Comparison of ENCODE assay signal across 1 cellular context in the genomic region with DNA sequence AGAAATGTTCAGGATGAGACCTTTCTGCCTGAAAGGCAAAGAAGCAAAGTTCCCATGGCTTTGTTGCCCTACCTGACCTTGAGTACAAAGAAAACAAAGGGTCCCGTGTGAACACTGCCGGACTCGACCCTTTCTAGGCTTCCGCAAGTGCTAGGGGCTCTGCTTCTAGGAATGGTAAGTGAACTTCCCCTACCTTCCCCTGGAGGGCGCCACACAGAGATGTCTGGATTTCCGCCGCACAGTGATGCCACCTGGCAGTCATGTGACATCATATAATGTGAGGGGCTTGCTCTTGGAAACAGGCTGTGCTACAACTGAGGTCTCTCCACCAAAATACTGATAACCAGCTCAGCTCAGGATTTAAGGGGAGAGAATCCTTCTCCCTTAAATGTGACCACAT.
TF ChIP-seq lines count a peak whose summit lies in the region.

No MANE protein-coding gene starts in this region.

TF ChIP-seq in K562, 482 proteins besides CTCF, POLR2A, EP300 and RAD21 (continued from another document):
- TF ChIP-seq, protein P1, sequence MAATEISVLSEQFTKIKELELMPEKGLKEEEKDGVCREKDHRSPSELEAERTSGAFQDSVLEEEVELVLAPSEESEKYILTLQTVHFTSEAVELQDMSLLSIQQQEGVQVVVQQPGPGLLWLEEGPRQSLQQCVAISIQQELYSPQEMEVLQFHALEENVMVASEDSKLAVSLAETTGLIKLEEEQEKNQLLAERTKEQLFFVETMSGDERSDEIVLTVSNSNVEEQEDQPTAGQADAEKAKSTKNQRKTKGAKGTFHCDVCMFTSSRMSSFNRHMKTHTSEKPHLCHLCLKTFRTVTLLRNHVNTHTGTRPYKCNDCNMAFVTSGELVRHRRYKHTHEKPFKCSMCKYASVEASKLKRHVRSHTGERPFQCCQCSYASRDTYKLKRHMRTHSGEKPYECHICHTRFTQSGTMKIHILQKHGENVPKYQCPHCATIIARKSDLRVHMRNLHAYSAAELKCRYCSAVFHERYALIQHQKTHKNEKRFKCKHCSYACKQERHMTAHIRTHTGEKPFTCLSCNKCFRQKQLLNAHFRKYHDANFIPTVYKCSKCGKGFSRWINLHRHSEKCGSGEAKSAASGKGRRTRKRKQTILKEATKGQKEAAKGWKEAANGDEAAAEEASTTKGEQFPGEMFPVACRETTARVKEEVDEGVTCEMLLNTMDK (IDR thresholded peaks at IDR 0.05; ENCODE audit: borderline replicate concordance, insufficient read depth, low read depth, low read length, poor library complexity, severe bottlenecking), result peak; percentile 7
- no peak for TF ChIP-seq PHTF2 (CRISPR knock-in tag; IDR thresholded peaks at IDR 0.05)
- TF ChIP-seq, protein P2, sequence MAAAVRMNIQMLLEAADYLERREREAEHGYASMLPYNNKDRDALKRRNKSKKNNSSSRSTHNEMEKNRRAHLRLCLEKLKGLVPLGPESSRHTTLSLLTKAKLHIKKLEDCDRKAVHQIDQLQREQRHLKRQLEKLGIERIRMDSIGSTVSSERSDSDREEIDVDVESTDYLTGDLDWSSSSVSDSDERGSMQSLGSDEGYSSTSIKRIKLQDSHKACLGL (CRISPR knock-in tag; IDR thresholded peaks at IDR 0.05; ENCODE audit: borderline replicate concordance, poor library complexity, severe bottlenecking), result no peak
- no peak for TF ChIP-seq ZNF717 (CRISPR knock-in tag; IDR thresholded peaks at IDR 0.05)
- no peak for TF ChIP-seq HCFC1 (IDR thresholded peaks at IDR 0.05; ENCODE audit: low read depth, low read length)
- TF ChIP-seq IRF2 (CRISPR knock-in tag; IDR thresholded peaks at IDR 0.05), result no peak
- TF ChIP-seq, protein P3, sequence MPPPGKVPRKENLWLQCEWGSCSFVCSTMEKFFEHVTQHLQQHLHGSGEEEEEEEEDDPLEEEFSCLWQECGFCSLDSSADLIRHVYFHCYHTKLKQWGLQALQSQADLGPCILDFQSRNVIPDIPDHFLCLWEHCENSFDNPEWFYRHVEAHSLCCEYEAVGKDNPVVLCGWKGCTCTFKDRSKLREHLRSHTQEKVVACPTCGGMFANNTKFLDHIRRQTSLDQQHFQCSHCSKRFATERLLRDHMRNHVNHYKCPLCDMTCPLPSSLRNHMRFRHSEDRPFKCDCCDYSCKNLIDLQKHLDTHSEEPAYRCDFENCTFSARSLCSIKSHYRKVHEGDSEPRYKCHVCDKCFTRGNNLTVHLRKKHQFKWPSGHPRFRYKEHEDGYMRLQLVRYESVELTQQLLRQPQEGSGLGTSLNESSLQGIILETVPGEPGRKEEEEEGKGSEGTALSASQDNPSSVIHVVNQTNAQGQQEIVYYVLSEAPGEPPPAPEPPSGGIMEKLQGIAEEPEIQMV (tag; conservative IDR thresholded peaks at IDR 0.05; ENCODE audit: low read depth), result no peak
- TF ChIP-seq, protein P4, sequence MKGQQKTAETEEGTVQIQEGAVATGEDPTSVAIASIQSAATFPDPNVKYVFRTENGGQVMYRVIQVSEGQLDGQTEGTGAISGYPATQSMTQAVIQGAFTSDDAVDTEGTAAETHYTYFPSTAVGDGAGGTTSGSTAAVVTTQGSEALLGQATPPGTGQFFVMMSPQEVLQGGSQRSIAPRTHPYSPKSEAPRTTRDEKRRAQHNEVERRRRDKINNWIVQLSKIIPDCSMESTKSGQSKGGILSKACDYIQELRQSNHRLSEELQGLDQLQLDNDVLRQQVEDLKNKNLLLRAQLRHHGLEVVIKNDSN (CRISPR knock-in tag; IDR thresholded peaks at IDR 0.05), result peak; percentile 49
- TF ChIP-seq NR4A1 (CRISPR knock-in tag; IDR thresholded peaks at IDR 0.05), result no peak
- TF ChIP-seq NR4A1 (tag; IDR thresholded peaks at IDR 0.05), result no peak
- TF ChIP-seq, protein P5, sequence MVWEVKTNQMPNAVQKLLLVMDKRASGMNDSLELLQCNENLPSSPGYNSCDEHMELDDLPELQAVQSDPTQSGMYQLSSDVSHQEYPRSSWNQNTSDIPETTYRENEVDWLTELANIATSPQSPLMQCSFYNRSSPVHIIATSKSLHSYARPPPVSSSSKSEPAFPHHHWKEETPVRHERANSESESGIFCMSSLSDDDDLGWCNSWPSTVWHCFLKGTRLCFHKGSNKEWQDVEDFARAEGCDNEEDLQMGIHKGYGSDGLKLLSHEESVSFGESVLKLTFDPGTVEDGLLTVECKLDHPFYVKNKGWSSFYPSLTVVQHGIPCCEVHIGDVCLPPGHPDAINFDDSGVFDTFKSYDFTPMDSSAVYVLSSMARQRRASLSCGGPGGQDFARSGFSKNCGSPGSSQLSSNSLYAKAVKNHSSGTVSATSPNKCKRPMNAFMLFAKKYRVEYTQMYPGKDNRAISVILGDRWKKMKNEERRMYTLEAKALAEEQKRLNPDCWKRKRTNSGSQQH (CRISPR knock-in tag; IDR thresholded peaks at IDR 0.05), result no peak
- TF ChIP-seq, protein P6, sequence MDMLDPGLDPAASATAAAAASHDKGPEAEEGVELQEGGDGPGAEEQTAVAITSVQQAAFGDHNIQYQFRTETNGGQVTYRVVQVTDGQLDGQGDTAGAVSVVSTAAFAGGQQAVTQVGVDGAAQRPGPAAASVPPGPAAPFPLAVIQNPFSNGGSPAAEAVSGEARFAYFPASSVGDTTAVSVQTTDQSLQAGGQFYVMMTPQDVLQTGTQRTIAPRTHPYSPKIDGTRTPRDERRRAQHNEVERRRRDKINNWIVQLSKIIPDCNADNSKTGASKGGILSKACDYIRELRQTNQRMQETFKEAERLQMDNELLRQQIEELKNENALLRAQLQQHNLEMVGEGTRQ (CRISPR knock-in tag; IDR thresholded peaks at IDR 0.05), result peak; percentile 50
